In the genomic region with DNA sequence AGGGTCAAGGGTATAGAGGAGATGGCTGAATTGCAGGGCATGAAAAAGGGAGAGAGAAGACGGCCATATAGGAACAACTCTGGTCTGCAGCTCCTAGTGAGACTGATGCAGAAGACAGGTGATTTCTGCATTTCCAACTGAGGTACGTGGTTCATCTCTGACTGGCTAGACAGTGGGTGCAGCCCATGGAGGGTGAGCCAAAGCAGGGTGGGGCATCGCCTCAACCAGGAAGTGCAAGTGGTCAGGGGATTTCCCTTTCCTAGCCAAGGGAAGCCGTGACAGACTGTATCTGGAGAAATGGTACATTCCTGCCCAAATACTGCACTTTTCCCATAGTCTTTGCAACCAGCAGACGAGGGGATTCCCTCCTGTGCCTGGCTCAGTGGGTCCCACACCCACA, we compare ENCODE assay signal across 14 cellular contexts. TPM values are rescaled to one million over a fixed set of nuclear protein-coding genes. Genes with fewer than 3 reads are reported as not detected.
DNase-seq lines count a peak whose midpoint lies in the region; ATAC-seq lines count a peak whose summit lies in the region.
"Had no signal": no experiment of that assay in that cellular context is flagged by ENCODE, and none has a peak within 500 bp of the region (broad histone marks: within the 10 kb centered on the region; RNA-seq: fewer than 3 reads in every experiment).

No MANE protein-coding gene starts in this region.

- intact Hi-C loops in naive thymus-derived CD4-positive, alpha-beta T cell (cut with micrococcal nuclease): loop anchor here (1.0 to 5.0 kb wide), 2 partner anchors 20 to 158 kb away; no protein-coding TSS in a partner anchor

- peaks cover 0 to 14% (median 7%) of the 10 kb centered on the region in 5 donors for H3K9me3 Mint-ChIP-seq in CD8-positive, alpha-beta memory T cell
- peaks cover 2 to 22% (median 7%) of the 10 kb centered on the region in 11 donors for H3K9me3 Mint-ChIP-seq in naive thymus-derived CD4-positive, alpha-beta T cell

- no peaks in the 10 kb centered on the region for H3K27me3 ChIP-seq in CD8-positive, alpha-beta memory T cell (ENCODE audit: insufficient read depth, low read length, poor library complexity, severe bottlenecking)
- H3K27me3 ChIP-seq in naive thymus-derived CD4-positive, alpha-beta T cell (ENCODE audit: control insufficient read depth in 2 of 2, insufficient read depth in 2 of 2, low read length in 2 of 2): no peaks in the 10 kb centered on the region
- no peaks in the 10 kb centered on the region for H3K27me3 ChIP-seq in H7 (ENCODE audit: control insufficient read depth, insufficient read depth, low read length)
- H3K27me3 ChIP-seq: BLaER1, colonic mucosa, stomach had no signal

- H3K27ac ChIP-seq in CD8-positive, alpha-beta memory T cell (ENCODE audit: low read depth, low read length): no peak overlapping the region
- H3K27ac ChIP-seq in naive thymus-derived CD4-positive, alpha-beta T cell (ENCODE audit: low read depth, low read length): no peak overlapping the region
- H3K27ac ChIP-seq: BLaER1, colonic mucosa, stomach had no signal

- H3K9me3 ChIP-seq in CD8-positive, alpha-beta memory T cell (ENCODE audit: low read length): no peaks in the 10 kb centered on the region
- no peaks in the 10 kb centered on the region for H3K9me3 ChIP-seq in naive thymus-derived CD4-positive, alpha-beta T cell (ENCODE audit: control insufficient read depth in 2 of 3, low read length in 3 of 3)
- H3K9me3 ChIP-seq: colonic mucosa, SK-N-SH, stomach had no signal

- CTCF ChIA-PET in CD8-positive, alpha-beta memory T cell (lab: Charles Lee): interaction anchor here (0.9 to 4.5 kb wide), 3 partner anchors 19 to 77 kb away, joined by 3 to 30 read pairs (median 3); no protein-coding TSS in a partner anchor
- CTCF ChIA-PET in naive thymus-derived CD4-positive, alpha-beta T cell (lab: Charles Lee): interaction anchor here (1.8 to 3.5 kb wide), 2 partner anchors 19 to 77 kb away, joined by 10 to 20 read pairs; no protein-coding TSS in a partner anchor

- peaks cover 15 to 21% (median 20%) of the 10 kb centered on the region in 3 donors for H3K4me1 Mint-ChIP-seq in CD8-positive, alpha-beta memory T cell
- peaks cover 15 to 41% (median 25%) of the 10 kb centered on the region in 7 donors for H3K4me1 Mint-ChIP-seq in naive thymus-derived CD4-positive, alpha-beta T cell

- H3K4me3 Mint-ChIP-seq in CD8-positive, alpha-beta memory T cell: peak overlapping the region in 5 of 7 donors; percentile 3 to 45 (median 29)
- H3K4me3 Mint-ChIP-seq in naive thymus-derived CD4-positive, alpha-beta T cell: peak overlapping the region in 9 of 10 donors; percentile 19 to 71 (median 58)
- H3K4me3 Mint-ChIP-seq: natural killer cell treated with Interleukin-12 subunit alpha and Interleukin-12 subunit beta and Interleukin-15 and Interleukin-18, amount 100 ng/mL, for 72 hours had no signal

- POLR2A ChIA-PET in CD8-positive, alpha-beta memory T cell (lab: Charles Lee): no interaction called here
- POLR2A ChIA-PET in naive thymus-derived CD4-positive, alpha-beta T cell (lab: Charles Lee): interaction anchor here (1.2 to 1.4 kb wide), 3 partner anchors 19 to 24 kb away, joined by 3 to 7 read pairs (median 3); no protein-coding TSS in a partner anchor

- peak; percentile 57 for ATAC-seq in naive thymus-derived CD4-positive, alpha-beta T cell
- ATAC-seq in HG03457 (IDR thresholded peaks at IDR 0.05; ENCODE audit: unreplicated experiment) (no peak), HG03571 (IDR thresholded peaks at IDR 0.05; ENCODE audit: unreplicated experiment) (no peak)

- peaks cover 16% of the 10 kb centered on the region for H3K4me1 ChIP-seq in CD8-positive, alpha-beta memory T cell (ENCODE audit: insufficient read depth, low read length)
- peaks cover 14 to 16% of the 10 kb centered on the region in 2 donors for H3K4me1 ChIP-seq in naive thymus-derived CD4-positive, alpha-beta T cell (ENCODE audit: control insufficient read depth in 2 of 2, insufficient read depth in 2 of 2, low read length in 2 of 2)
- H3K4me1 ChIP-seq: colonic mucosa had no signal

- no peak overlapping the region for H3K4me3 ChIP-seq in CD8-positive, alpha-beta memory T cell (ENCODE audit: low read length)
- no peak overlapping the region for H3K4me3 ChIP-seq in naive thymus-derived CD4-positive, alpha-beta T cell (ENCODE audit: low read length)
- H3K4me3 ChIP-seq in H7 (ENCODE audit: insufficient read depth, low read depth, low read length): no peak overlapping the region
- H3K4me3 ChIP-seq: BLaER1, colonic mucosa, stomach had no signal

- peaks cover 0 to 4% of the 10 kb centered on the region in 2 donors for H3K27me3 Mint-ChIP-seq in CD8-positive, alpha-beta memory T cell
- H3K27me3 Mint-ChIP-seq in naive thymus-derived CD4-positive, alpha-beta T cell: peaks cover 0 to 42% (median 0%) of the 10 kb centered on the region in 5 donors

- H3K27ac Mint-ChIP-seq in CD8-positive, alpha-beta memory T cell: peak overlapping the region in 4 of 8 donors; percentile 17 to 42 (median 40)
- H3K27ac Mint-ChIP-seq in naive thymus-derived CD4-positive, alpha-beta T cell: peak overlapping the region in 3 of 9 donors; percentile 7 to 78 (median 27)

- H3K36me3 ChIP-seq in CD8-positive, alpha-beta memory T cell (ENCODE audit: insufficient read depth, low read length): no peaks in the 10 kb centered on the region
- H3K36me3 ChIP-seq in naive thymus-derived CD4-positive, alpha-beta T cell (ENCODE audit: control insufficient read depth in 2 of 3, insufficient read depth in 3 of 3, low read length in 3 of 3): no peaks in the 10 kb centered on the region
- H3K36me3 ChIP-seq in H7 (replicated peaks; ENCODE audit: control insufficient read depth, insufficient read depth, low read length): no peaks in the 10 kb centered on the region
- H3K36me3 ChIP-seq: BLaER1, colonic mucosa, stomach had no signal

- DNase-seq in CD8-positive, alpha-beta memory T cell: peak in 4 of 5 donors; percentile 18 to 57 (median 28)
- DNase-seq in T-helper 9 cell (peak; percentile 12), H7 (no peak), NCI-H146 treated with DMSO at 0.1 percent for 48 hours (lab: John Stamatoyannopoulos, UW; ENCODE audit: unreplicated experiment) (no peak)
- peak; percentile 77 for DNase-seq in activated effector memory CD4-positive, alpha-beta T cell treated with anti-CD3 and anti-CD28 coated beads, Interleukin-2, amount 50 U/mL, for 16 hours
- DNase-seq in naive thymus-derived CD4-positive, alpha-beta T cell: peak in 3 of 9 donors; percentile 17 to 25 (median 19)
- DNase-seq: colonic mucosa, NCI-H2227 treated with DMSO at 0.1 percent for 48 hours, SK-N-SH, stomach had no signal

- H3K36me3 Mint-ChIP-seq in CD8-positive, alpha-beta memory T cell: peaks cover 0 to 11% (median 0%) of the 10 kb centered on the region in 3 donors
- H3K36me3 Mint-ChIP-seq in naive thymus-derived CD4-positive, alpha-beta T cell: peaks cover 0 to 27% (median 7%) of the 10 kb centered on the region in 5 donors

RNA-seq across cellular contexts. Expression of gene GNAQ, which starts 22.6 kb away (rescaled TPM):
- total RNA-seq in CD8-positive, alpha-beta memory T cell: 10 to 100 TPM; 17.1 to 19.8 TPM
- 7.5 TPM for polyA plus RNA-seq in CD8-positive, alpha-beta memory T cell
- 10 to 100 TPM; 37.7 to 60.6 (median 47.7) TPM for total RNA-seq in naive thymus-derived CD4-positive, alpha-beta T cell
- 10 to 100 TPM in 1 of 2 donors, 1 to 10 TPM in 1; 7.2 to 11.4 TPM for polyA plus RNA-seq in naive thymus-derived CD4-positive, alpha-beta T cell
- 24.8 and 29.8 TPM in 2 replicates for total RNA-seq in H7 (2014; rRNA removed; shearing (Covaris generic))

Comparison
In these comparisons a context has a peak if more than half of its experiments do, and no peak if none do; other contexts are left out.
1. DNase-seq: peak in CD8-positive, alpha-beta memory T cell (4 of 5), T-helper 9 cell (single experiment) and activated effector memory CD4-positive, alpha-beta T cell treated with anti-CD3 and anti-CD28 coated beads, Interleukin-2, amount 50 U/mL, for 16 hours (single experiment); none in H7 (single experiment) and NCI-H146 treated with DMSO at 0.1 percent for 48 hours (single experiment).